Comparison of ENCODE assay signal across 1 cellular context in the genomic region with DNA sequence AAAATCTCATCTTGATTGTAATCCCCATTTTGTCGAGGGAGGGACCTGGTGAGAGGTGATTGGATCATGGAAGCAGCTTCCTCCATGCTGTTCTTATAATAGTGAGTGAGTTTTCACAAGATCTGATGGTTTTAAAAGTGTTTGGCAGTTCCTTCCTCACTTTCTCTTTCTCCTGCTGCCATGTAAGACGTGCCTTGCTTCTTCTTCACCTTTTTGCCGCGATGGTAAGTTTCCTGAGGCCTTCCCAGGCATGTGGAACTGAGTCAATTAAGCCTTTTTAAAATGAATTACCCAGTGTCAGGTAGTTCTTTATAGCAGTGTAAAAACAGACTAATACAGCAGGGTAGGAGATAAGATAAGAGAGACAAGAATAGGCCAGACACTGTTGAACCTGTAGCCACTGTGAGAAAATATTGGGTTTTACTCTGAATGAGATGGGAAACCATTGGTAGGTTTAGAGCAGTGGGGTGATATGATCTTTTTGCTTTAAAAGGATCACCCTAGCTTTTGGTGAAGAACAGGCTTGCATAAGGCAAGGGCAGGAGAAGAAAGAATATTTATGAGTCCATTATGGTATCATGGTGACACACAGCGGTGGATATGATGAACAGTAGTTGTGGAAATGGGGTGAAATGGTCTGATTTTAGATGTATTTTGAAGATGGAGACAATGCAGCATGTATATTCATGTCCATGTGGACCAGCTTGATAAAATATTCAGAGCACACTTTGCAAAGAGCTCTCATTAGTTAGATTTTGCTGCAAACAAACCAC.
A peak's percentile ranks its signal among the peaks of the same experiment; 100 is the strongest.
TF ChIP-seq lines count a peak whose summit lies in the region.

No MANE protein-coding gene starts in this region.

TF ChIP-seq in HepG2, 621 proteins besides CTCF, POLR2A, EP300 and RAD21:
- TF ChIP-seq TSC22D2 (CRISPR knock-in tag; IDR thresholded peaks at IDR 0.05; ENCODE audit: borderline replicate concordance) (no peak), RARA (CRISPR knock-in tag; IDR thresholded peaks at IDR 0.05) (no peak), HOXA9 (CRISPR knock-in tag; IDR thresholded peaks at IDR 0.05; ENCODE audit: borderline replicate concordance) (0 out of 2 replicates have a peak, but pooled peaks have one; percentile 34), SMC3 (IDR thresholded peaks at IDR 0.05; ENCODE audit: low read length) (peak; percentile 76; the same call in 1 of the 2 replicates), SP5 (CRISPR knock-in tag; IDR thresholded peaks at IDR 0.05; ENCODE audit: borderline replicate concordance, low read depth) (no peak), STAG1 (CRISPR knock-in tag; IDR thresholded peaks at IDR 0.05) (peak; percentile 93)
